ENCODE assay signal across 1 cellular context in the genomic region with DNA sequence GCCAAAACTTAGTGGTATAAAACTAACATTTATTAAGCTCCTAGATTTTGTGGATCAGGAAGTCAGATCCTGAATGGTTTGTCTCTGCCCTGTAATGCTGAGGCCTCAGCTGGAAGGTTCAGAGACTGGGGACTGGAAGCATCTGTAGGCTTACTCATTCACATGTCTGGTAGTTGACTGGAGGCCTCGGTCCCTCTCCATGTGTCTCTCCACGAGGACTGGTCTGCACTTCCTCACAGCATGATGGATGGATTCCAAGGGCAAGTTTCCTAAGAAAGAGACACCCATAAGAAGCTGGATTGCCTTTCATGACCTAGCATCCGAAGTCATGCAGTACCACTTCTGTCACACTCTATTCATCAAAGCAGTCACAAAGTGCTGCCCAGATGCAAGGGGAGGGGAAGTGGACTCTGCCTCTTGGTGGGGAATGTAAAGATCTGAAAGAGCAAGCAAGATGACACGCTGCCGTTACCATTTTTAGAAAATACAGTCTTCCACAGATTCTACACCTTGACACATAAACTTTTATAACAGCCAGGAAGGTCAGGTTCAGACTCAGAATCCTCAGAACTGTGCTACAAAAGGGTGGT.
TF ChIP-seq lines count a peak whose summit lies in the region.

No MANE protein-coding gene starts in this region.

TF ChIP-seq in SK-N-SH treated with all-trans-retinoic acid at 6 μM for 48 hours, 23 proteins besides CTCF, POLR2A, EP300 and RAD21 (continued from another document):
- TF ChIP-seq, protein P1, sequence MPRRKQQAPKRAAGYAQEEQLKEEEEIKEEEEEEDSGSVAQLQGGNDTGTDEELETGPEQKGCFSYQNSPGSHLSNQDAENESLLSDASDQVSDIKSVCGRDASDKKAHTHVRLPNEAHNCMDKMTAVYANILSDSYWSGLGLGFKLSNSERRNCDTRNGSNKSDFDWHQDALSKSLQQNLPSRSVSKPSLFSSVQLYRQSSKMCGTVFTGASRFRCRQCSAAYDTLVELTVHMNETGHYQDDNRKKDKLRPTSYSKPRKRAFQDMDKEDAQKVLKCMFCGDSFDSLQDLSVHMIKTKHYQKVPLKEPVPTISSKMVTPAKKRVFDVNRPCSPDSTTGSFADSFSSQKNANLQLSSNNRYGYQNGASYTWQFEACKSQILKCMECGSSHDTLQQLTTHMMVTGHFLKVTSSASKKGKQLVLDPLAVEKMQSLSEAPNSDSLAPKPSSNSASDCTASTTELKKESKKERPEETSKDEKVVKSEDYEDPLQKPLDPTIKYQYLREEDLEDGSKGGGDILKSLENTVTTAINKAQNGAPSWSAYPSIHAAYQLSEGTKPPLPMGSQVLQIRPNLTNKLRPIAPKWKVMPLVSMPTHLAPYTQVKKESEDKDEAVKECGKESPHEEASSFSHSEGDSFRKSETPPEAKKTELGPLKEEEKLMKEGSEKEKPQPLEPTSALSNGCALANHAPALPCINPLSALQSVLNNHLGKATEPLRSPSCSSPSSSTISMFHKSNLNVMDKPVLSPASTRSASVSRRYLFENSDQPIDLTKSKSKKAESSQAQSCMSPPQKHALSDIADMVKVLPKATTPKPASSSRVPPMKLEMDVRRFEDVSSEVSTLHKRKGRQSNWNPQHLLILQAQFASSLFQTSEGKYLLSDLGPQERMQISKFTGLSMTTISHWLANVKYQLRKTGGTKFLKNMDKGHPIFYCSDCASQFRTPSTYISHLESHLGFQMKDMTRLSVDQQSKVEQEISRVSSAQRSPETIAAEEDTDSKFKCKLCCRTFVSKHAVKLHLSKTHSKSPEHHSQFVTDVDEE (CRISPR knock-in tag; IDR thresholded peaks at IDR 0.05), result no peak
- no peak for TF ChIP-seq ISL1 (CRISPR knock-in tag; IDR thresholded peaks at IDR 0.05)
- TF ChIP-seq, protein P2, sequence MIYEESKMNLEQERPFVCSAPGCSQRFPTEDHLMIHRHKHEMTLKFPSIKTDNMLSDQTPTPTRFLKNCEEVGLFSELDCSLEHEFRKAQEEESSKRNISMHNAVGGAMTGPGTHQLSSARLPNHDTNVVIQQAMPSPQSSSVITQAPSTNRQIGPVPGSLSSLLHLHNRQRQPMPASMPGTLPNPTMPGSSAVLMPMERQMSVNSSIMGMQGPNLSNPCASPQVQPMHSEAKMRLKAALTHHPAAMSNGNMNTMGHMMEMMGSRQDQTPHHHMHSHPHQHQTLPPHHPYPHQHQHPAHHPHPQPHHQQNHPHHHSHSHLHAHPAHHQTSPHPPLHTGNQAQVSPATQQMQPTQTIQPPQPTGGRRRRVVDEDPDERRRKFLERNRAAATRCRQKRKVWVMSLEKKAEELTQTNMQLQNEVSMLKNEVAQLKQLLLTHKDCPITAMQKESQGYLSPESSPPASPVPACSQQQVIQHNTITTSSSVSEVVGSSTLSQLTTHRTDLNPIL (CRISPR knock-in tag; IDR thresholded peaks at IDR 0.05; ENCODE audit: low read depth), result no peak
- TF ChIP-seq SNAI2 (CRISPR knock-in tag; IDR thresholded peaks at IDR 0.05), result no peak
- no peak for TF ChIP-seq OSR1 (CRISPR knock-in tag; IDR thresholded peaks at IDR 0.05)
- no peak for TF ChIP-seq TCF4 (CRISPR knock-in tag; IDR thresholded peaks at IDR 0.05; ENCODE audit: borderline replicate concordance)
